In genomic region chr11:13939952-13940610, GRCh38 we compare ENCODE assay signal across 16 cellular contexts. TPM values are rescaled to one million over a fixed set of nuclear protein-coding genes. Genes with fewer than 3 reads are reported as not detected.
DNase-seq lines count a peak whose midpoint lies in the region; ATAC-seq, FAIRE-seq and TF ChIP-seq lines count a peak whose summit lies in the region.
"Had no signal": no experiment of that assay in that cellular context is flagged by ENCODE, and none has a peak within 500 bp of the region (broad histone marks: within the 10 kb centered on the region; RNA-seq: fewer than 3 reads in every experiment).

No MANE protein-coding gene starts in this region.

- H3K36me3 ChIP-seq in CD8-positive, alpha-beta T cell (ENCODE audit: insufficient read depth, low read length): no peaks in the 10 kb centered on the region
- no peaks in the 10 kb centered on the region for H3K36me3 ChIP-seq in OCI-LY7 (ENCODE audit: insufficient read depth, low read length)
- H3K36me3 ChIP-seq in H1 (ENCODE audit: control insufficient read depth in 2 of 4, insufficient read depth in 4 of 4, low read length in 3 of 4): no peaks in the 10 kb centered on the region
- H3K36me3 ChIP-seq in right lobe of liver: no peaks in the 10 kb centered on the region
- no peaks in the 10 kb centered on the region for H3K36me3 ChIP-seq in neuronal stem cell (replicated peaks in 1 of 2; ENCODE audit: control insufficient read depth in 2 of 2, insufficient read depth in 2 of 2, low read length in 2 of 2)
- H3K36me3 ChIP-seq: heart right ventricle had no signal

- no peak for TF ChIP-seq RAD21 in H1 (IDR thresholded peaks at IDR 0.05 in 1 of 2, conservative IDR thresholded peaks at IDR 0.05 in 1 of 2; ENCODE audit: low read depth in 2 of 2, low read length in 2 of 2)

- no peak for FAIRE-seq in H1 (lab: Jason Lieb, UNC)
- FAIRE-seq: endothelial cell of umbilical vein had no signal

- no peaks in the 10 kb centered on the region for H3K9me3 ChIP-seq in CD8-positive, alpha-beta T cell (ENCODE audit: low read length)
- H3K9me3 ChIP-seq in OCI-LY7 (ENCODE audit: low read length) (0 out of 2 replicates have a peak, but pooled peaks cover 4% of the 10 kb centered on the region), H1 (ENCODE audit: insufficient read depth in 2 of 2, low read depth in 1 of 2, low read length in 1 of 2) (peaks cover 8 to 12% of the 10 kb centered on the region in 2 experiments; a peak in 2 of 4 replicates), right lobe of liver (no peaks in the 10 kb centered on the region), neuronal stem cell (replicated peaks in 1 of 2; ENCODE audit: control insufficient read depth in 2 of 2, insufficient read depth in 1 of 2, low read depth in 1 of 2, low read length in 2 of 2) (no peaks in the 10 kb centered on the region)

- H2BK15ac ChIP-seq in H1 (ENCODE audit: low read length): no peak overlapping the region
- no peak overlapping the region for H2BK15ac ChIP-seq in neuronal stem cell (ENCODE audit: low read length)

- H3K36me3 Mint-ChIP-seq in CD8-positive, alpha-beta T cell: peaks cover 9% of the 10 kb centered on the region
- H3K36me3 Mint-ChIP-seq: CD14-positive monocyte had no signal

- TF ChIP-seq CTCF in CD8-positive, alpha-beta T cell (IDR thresholded peaks at IDR 0.05): no peak
- TF ChIP-seq CTCF in OCI-LY7 (conservative IDR thresholded peaks at IDR 0.05; ENCODE audit: low read length): no peak
- no peak for TF ChIP-seq CTCF in H1 (IDR thresholded peaks at IDR 0.05; ENCODE audit: control extremely low read depth in 1 of 3, insufficient read depth in 1 of 3, low read depth in 1 of 3, low read length in 3 of 3)
- TF ChIP-seq CTCF in right lobe of liver (IDR thresholded peaks at IDR 0.05): no peak

- POLR2A ChIA-PET in CD8-positive, alpha-beta T cell (lab: Charles Lee): interaction anchor here (0.8 to 4.4 kb wide), 5 partner anchors 9 to 71 kb away, joined by 3 to 37 read pairs (median 11); partner anchors contain the start of gene SPON1
- POLR2A ChIA-PET in OCI-LY7 (lab: Charles Lee) (interaction anchor here (0.6 to 1.3 kb wide), 6 partner anchors 9 to 99 kb away, joined by 3 to 5 read pairs (median 3); no protein-coding TSS in a partner anchor), H1 (lab: Charles Lee; ENCODE audit: partially characterized antibody) (no interaction called here)

- peaks cover 6% of the 10 kb centered on the region for H3K9me3 Mint-ChIP-seq in CD8-positive, alpha-beta T cell

- no peak for TF ChIP-seq POLR2A in H1 (IDR thresholded peaks at IDR 0.05; ENCODE audit: control extremely low read depth in 1 of 2, low read depth in 2 of 2, low read length in 2 of 2)
- no peak for TF ChIP-seq POLR2A in right lobe of liver (IDR thresholded peaks at IDR 0.05)

- 96% methylated on average over 6 of the region's 6 CpGs; no CpG with 5 or more reads in 1 of the 2 experiments for WGBS in H1 (ENCODE audit: extremely low coverage in 1 of 2, insufficient coverage in 1 of 2, insufficient read length in 1 of 2, insufficient replicate concordance in 2 of 2, low coverage in 1 of 2, low lambda C conversion rate in 2 of 2, missing lambda C conversion rate in 1 of 2), 2 experiments
- 66% methylated on average over 6 of the region's 6 CpGs for WGBS in right lobe of liver (ENCODE audit: insufficient coverage, low coverage, low lambda C conversion rate, missing lambda C conversion rate)
- no CpG with 5 or more reads among the region's 6 CpGs for WGBS in neuronal stem cell (ENCODE audit: extremely low coverage in 2 of 2, insufficient read length in 2 of 2, insufficient replicate concordance in 1 of 2), 2 donors

- BruUV-seq in OCI-LY7 (replicated peaks; lab: Mats Ljungman, UMichigan): no TSS peak

- no peaks in the 10 kb centered on the region for H3K23me2 ChIP-seq in H1 (ENCODE audit: low read depth, low read length)

- H3K4ac ChIP-seq in H1 (replicated peaks; ENCODE audit: insufficient read length, low read depth, low read length) (no peak overlapping the region), neuronal stem cell (ENCODE audit: low read length) (no peak overlapping the region)

- intact Hi-C loops in CD8-positive, alpha-beta T cell (cut with DNase I, micrococcal nuclease): loop anchor here (1.0 to 5.0 kb wide), 5 partner anchors 15 to 137 kb away; no protein-coding TSS in a partner anchor
- intact Hi-C loops in OCI-LY7 (cut with micrococcal nuclease; ENCODE audit: unreplicated experiment): no loop called here
- intact Hi-C loops in right lobe of liver (cut with DNase I): no loop called here

- H2BK120ac ChIP-seq in H1 (replicated peaks; ENCODE audit: low read depth, low read length): no peak overlapping the region
- no peak overlapping the region for H2BK120ac ChIP-seq in neuronal stem cell (ENCODE audit: low read depth, low read length)

- CTCF ChIA-PET in CD8-positive, alpha-beta T cell (lab: Charles Lee): interaction anchor here (0.7 to 5.2 kb wide), 15 partner anchors 10 to 209 kb away, joined by 3 to 23 read pairs (median 5); partner anchors contain the start of gene SPON1
- CTCF ChIA-PET in OCI-LY7 (lab: Charles Lee; ENCODE audit: unreplicated experiment): interaction anchor here (0.5 to 1.2 kb wide), 3 partner anchors 9 to 15 kb away, joined by 3 to 4 read pairs (median 4); no protein-coding TSS in a partner anchor
- CTCF ChIA-PET in H1 (lab: Charles Lee; ENCODE audit: partially characterized antibody): interaction anchor here (0.7 to 6.1 kb wide), 7 partner anchors 14 to 401 kb away, joined by 3 to 51 read pairs (median 4); no protein-coding TSS in a partner anchor

- H3K4me2 ChIP-seq in OCI-LY7 (ENCODE audit: low read length) (no peak overlapping the region), H1 (ENCODE audit: insufficient read depth in 1 of 2, low read depth in 2 of 2, low read length in 2 of 2) (no peak overlapping the region), neuronal stem cell (ENCODE audit: insufficient read depth, low read length, poor library complexity, severe bottlenecking) (no peak overlapping the region)

- H3K4me3 Mint-ChIP-seq in CD8-positive, alpha-beta T cell: peak overlapping the region; percentile 61
- H3K4me3 Mint-ChIP-seq: activated CD4-positive, alpha-beta T cell treated with anti-CD3 and anti-CD28 coated beads for 36 hours; CD14-positive monocyte had no signal

- peak overlapping the region; percentile 4 for H3K4me3 ChIP-seq in CD8-positive, alpha-beta T cell (ENCODE audit: low read depth, low read length)
- H3K4me3 ChIP-seq in OCI-LY7 (ENCODE audit: low read depth, low read length, poor library complexity, severe bottlenecking) (no peak overlapping the region), H1 (ENCODE audit: extremely low read depth in 1 of 4, insufficient read depth in 2 of 4, low read depth in 3 of 4, low read length in 4 of 4) (no peak overlapping the region), right lobe of liver (no peak overlapping the region), neuronal stem cell (ENCODE audit: low read length in 2 of 2) (no peak overlapping the region)
- H3K4me3 ChIP-seq: heart right ventricle had no signal

- H2AK5ac ChIP-seq in H1 (ENCODE audit: low read depth, low read length) (no peak overlapping the region), neuronal stem cell (ENCODE audit: low read depth, low read length) (no peak overlapping the region)

- H4K91ac ChIP-seq in H1 (replicated peaks; ENCODE audit: insufficient read length, low read length) (no peak overlapping the region), neuronal stem cell (ENCODE audit: low read depth, low read length, poor library complexity) (no peak overlapping the region)

- no peak for TF ChIP-seq EP300 in H1 (IDR thresholded peaks at IDR 0.05; ENCODE audit: borderline replicate concordance in 1 of 2, low read depth in 2 of 2, low read length in 2 of 2)

- peak overlapping the region; percentile 20; the same call in 1 of the 2 replicates for H2AFZ ChIP-seq in OCI-LY7 (ENCODE audit: low read length)
- H2AFZ ChIP-seq in H1 (ENCODE audit: low read length): 0 out of 2 replicates have a peak overlapping the region, but pooled peaks have one; percentile 62
- no peak overlapping the region for H2AFZ ChIP-seq in neuronal stem cell (ENCODE audit: low read length)

- no peak overlapping the region for H2BK12ac ChIP-seq in H1 (ENCODE audit: low read depth, low read length)
- H2BK12ac ChIP-seq in neuronal stem cell (ENCODE audit: low read length): no peak overlapping the region

- H3K27me3 Mint-ChIP-seq in CD8-positive, alpha-beta T cell (ENCODE audit: low read depth): no peaks in the 10 kb centered on the region
- H3K27me3 Mint-ChIP-seq: activated CD4-positive, alpha-beta T cell treated with anti-CD3 and anti-CD28 coated beads for 36 hours had no signal

- DNase-seq in ACHN (peak; percentile 19), OCI-LY7 (ENCODE audit: low spot score) (no peak), H1 (ENCODE audit: low read depth in 1 of 2, low spot score in 2 of 2) (no peak), right lobe of liver (no peak), NCI-H2196 treated with DMSO at 0.1 percent for 48 hours (lab: John Stamatoyannopoulos, UW; ENCODE audit: unreplicated experiment) (no peak), NOMO-1 treated with dmso at 0.1 percent for 144 hours (lab: John Stamatoyannopoulos, UW; ENCODE audit: unreplicated experiment) (no peak), neuronal stem cell (ENCODE audit: low spot score) (no peak)
- no peak for DNase-seq in CD8-positive, alpha-beta T cell
- DNase-seq: activated naive CD4-positive, alpha-beta T cell treated with anti-CD3 and anti-CD28 coated beads, Interleukin-2, amount 50 U/mL, for 16 hours; heart right ventricle; left colon; right cardiac atrium; stimulated activated naive CD8-positive, alpha-beta T cell treated with anti-CD3 and anti-CD28 coated beads, Interleukin-15, Interleukin-2, amounts not matched to agents 100 U/mL and 50 U/mL, for 24 hours had no signal

- H3K23ac ChIP-seq in H1 (ENCODE audit: insufficient read length) (no peak overlapping the region), neuronal stem cell (ENCODE audit: low read depth, low read length, poor library complexity) (no peak overlapping the region)

- H3K27ac ChIP-seq in CD8-positive, alpha-beta T cell (ENCODE audit: low read depth, low read length): no peak overlapping the region
- H3K27ac ChIP-seq in OCI-LY7 (ENCODE audit: low read depth, low read length, poor library complexity, severe bottlenecking) (no peak overlapping the region), H1 (ENCODE audit: low read depth, low read length) (no peak overlapping the region), right lobe of liver (no peak overlapping the region), neuronal stem cell (replicated peaks; ENCODE audit: low read length) (no peak overlapping the region)
- H3K27ac ChIP-seq: heart right ventricle had no signal

- in situ Hi-C loops in ACHN (cut with HindIII; ENCODE audit: low pct_ligation_motif_present, low pct_unique_long_range_greater_than_20kb, low sequenced_read_pairs): no loop called here

- no peak overlapping the region for H2BK20ac ChIP-seq in H1 (ENCODE audit: low read length)

- H3K18ac ChIP-seq in H1 (ENCODE audit: extremely low read depth, low read length) (no peak overlapping the region), neuronal stem cell (ENCODE audit: low read length) (no peak overlapping the region)

- H3K79me1 ChIP-seq in H1 (ENCODE audit: low read depth, low read length) (no peaks in the 10 kb centered on the region), neuronal stem cell (ENCODE audit: low read depth, low read length) (no peaks in the 10 kb centered on the region)

- H3K4me1 ChIP-seq in CD8-positive, alpha-beta T cell (ENCODE audit: insufficient read depth, low read length): peaks cover 44% of the 10 kb centered on the region
- H3K4me1 ChIP-seq in OCI-LY7 (ENCODE audit: insufficient read depth, low read length, poor library complexity, severe bottlenecking) (peaks cover 8% of the 10 kb centered on the region), H1 (replicated peaks in 1 of 4; ENCODE audit: control insufficient read depth in 3 of 4, insufficient read depth in 4 of 4, low read length in 3 of 4) (no peaks in the 10 kb centered on the region), right lobe of liver (no peaks in the 10 kb centered on the region), neuronal stem cell (ENCODE audit: control insufficient read depth in 2 of 2, insufficient read depth in 1 of 2, low read depth in 1 of 2, low read length in 2 of 2) (peaks cover 0 to 4% of the 10 kb centered on the region in 2 donors)
- H3K4me1 ChIP-seq: heart right ventricle had no signal

- H3K4me1 Mint-ChIP-seq in CD8-positive, alpha-beta T cell (ENCODE audit: low read depth): peaks cover 57% of the 10 kb centered on the region
- H3K4me1 Mint-ChIP-seq: CD14-positive monocyte had no signal

- H4K20me1 ChIP-seq in OCI-LY7 (ENCODE audit: insufficient read depth, low read length) (no peaks in the 10 kb centered on the region), H1 (replicated peaks in 1 of 2; ENCODE audit: control insufficient read depth in 1 of 2, insufficient read depth in 2 of 2, low read length in 2 of 2) (no peaks in the 10 kb centered on the region)

- H3K79me2 ChIP-seq in OCI-LY7 (ENCODE audit: insufficient read depth, low read depth, low read length) (no peaks in the 10 kb centered on the region), H1 (ENCODE audit: control insufficient read depth in 1 of 2, insufficient read depth in 2 of 2, low read length in 2 of 2) (no peaks in the 10 kb centered on the region)

- peak overlapping the region; percentile 85 for H3K27ac Mint-ChIP-seq in CD8-positive, alpha-beta T cell
- H3K27ac Mint-ChIP-seq: CD14-positive monocyte had no signal

- H4K5ac ChIP-seq in H1 (ENCODE audit: insufficient read length, low read depth, low read length): no peak overlapping the region

- no peaks in the 10 kb centered on the region for H3K27me3 ChIP-seq in CD8-positive, alpha-beta T cell (ENCODE audit: insufficient read depth, low read length)
- no peaks in the 10 kb centered on the region for H3K27me3 ChIP-seq in H1 (replicated peaks in 1 of 4; ENCODE audit: control insufficient read depth in 3 of 4, extremely low read depth in 1 of 4, insufficient read depth in 3 of 4, low read length in 3 of 4)
- no peaks in the 10 kb centered on the region for H3K27me3 ChIP-seq in right lobe of liver
- no peaks in the 10 kb centered on the region for H3K27me3 ChIP-seq in neuronal stem cell (ENCODE audit: control insufficient read depth in 3 of 3, insufficient read depth in 3 of 3, low read depth in 1 of 3, low read length in 3 of 3)

- no peak overlapping the region for H3K56ac ChIP-seq in H1 (replicated peaks; ENCODE audit: insufficient read length, low read depth, low read length)

- H3K9ac ChIP-seq in H1 (replicated peaks in 1 of 4; ENCODE audit: extremely low read depth in 1 of 4, low read depth in 3 of 4, low read length in 3 of 4) (no peak overlapping the region), neuronal stem cell (ENCODE audit: low read depth, low read length, poor library complexity) (no peak overlapping the region)

- H3K9me2 ChIP-seq in OCI-LY7 (ENCODE audit: insufficient read depth, low read length): no peaks in the 10 kb centered on the region

- ATAC-seq in CD8-positive, alpha-beta T cell: no peak
- no peak for ATAC-seq in right lobe of liver
- ATAC-seq: heart right ventricle, left colon, right cardiac atrium had no signal

- H4K8ac ChIP-seq in H1 (ENCODE audit: extremely low read depth, insufficient read depth, low read length): no peak overlapping the region
- H4K8ac ChIP-seq in neuronal stem cell (ENCODE audit: low read depth, low read length): no peak overlapping the region

- H3K14ac ChIP-seq in H1 (ENCODE audit: insufficient read length) (no peak overlapping the region), neuronal stem cell (ENCODE audit: low read length) (no peak overlapping the region)

- no peak overlapping the region for H2BK5ac ChIP-seq in H1 (ENCODE audit: low read depth, low read length)
- H2BK5ac ChIP-seq in neuronal stem cell (ENCODE audit: low read length): no peak overlapping the region

RNA-seq across cellular contexts. Expression of gene SPON1, which starts 22.4 kb away (rescaled TPM):
- total RNA-seq in CD8-positive, alpha-beta T cell: 1 to 10 TPM; 1.4 to 2.3 TPM
- total RNA-seq in OCI-LY7 (2014; rRNA removed; shearing (Covaris generic)): 0.03 and 0.38 TPM in 2 replicates
- total RNA-seq in OCI-LY7 (2022) (not detected in 2 replicates), right lobe of liver (1 to 10 TPM in 4 of 6 experiments, under 1 TPM in 2; 0.51 to 2.4 (median 1.6) TPM)
- 4.3 and 5.4 TPM in 2 replicates for total RNA-seq in H1 (2021; fragmentation: NEBNext Ultra II Directional; extraction: Animal tissue kit (Norgen Biotek cat#: 25700))
- 1.5 and 2.0 TPM in 2 replicates for polyA plus RNA-seq in H1 (2011; rRNA removed)
- 2.3 TPM for polyA plus RNA-seq in H1 (2011; cell fraction: cytosol; rRNA removed)
- polyA plus RNA-seq in H1 (2011; cell fraction: nucleus; rRNA removed): 3.5 TPM
- polyA plus RNA-seq in H1 (2012, experiment 1 of 2): 2.6 to 3.4 TPM (median 2.6 TPM) in 4 replicates
- 0.96 TPM for polyA plus RNA-seq in H1 (2012, experiment 2 of 2)
- polyA plus RNA-seq in H1 (2013, experiment 1 of 2): 5.7 TPM
- 5.9 TPM for polyA plus RNA-seq in H1 (2013, experiment 2 of 2)
- polyA minus RNA-seq in H1 (2011; rRNA and poly(A)+ RNA removed): 3.6 and 4.6 TPM in 2 replicates
- polyA minus RNA-seq in H1 (2011; cell fraction: cytosol; rRNA and poly(A)+ RNA removed): 2.7 TPM
- 2.4 TPM for polyA minus RNA-seq in H1 (2011; cell fraction: nucleus; rRNA and poly(A)+ RNA removed)
- 23.8 TPM for polyA plus RNA-seq in neuronal stem cell (2013, experiment 1 of 2)
- 24.4 TPM for polyA plus RNA-seq in neuronal stem cell (2013, experiment 2 of 2)
- polyA plus RNA-seq: CD14-positive monocyte, endothelial cell of umbilical vein had no signal

Comparison
In these comparisons a context has a peak if more than half of its experiments do, and no peak if none do; other contexts are left out.
1. intact Hi-C loops: an anchor here in CD8-positive, alpha-beta T cell (1.0 to 5.0 kb wide); none called in OCI-LY7 and right lobe of liver.